Comparison of ENCODE assay signal across 8 cellular contexts in the genomic region with DNA sequence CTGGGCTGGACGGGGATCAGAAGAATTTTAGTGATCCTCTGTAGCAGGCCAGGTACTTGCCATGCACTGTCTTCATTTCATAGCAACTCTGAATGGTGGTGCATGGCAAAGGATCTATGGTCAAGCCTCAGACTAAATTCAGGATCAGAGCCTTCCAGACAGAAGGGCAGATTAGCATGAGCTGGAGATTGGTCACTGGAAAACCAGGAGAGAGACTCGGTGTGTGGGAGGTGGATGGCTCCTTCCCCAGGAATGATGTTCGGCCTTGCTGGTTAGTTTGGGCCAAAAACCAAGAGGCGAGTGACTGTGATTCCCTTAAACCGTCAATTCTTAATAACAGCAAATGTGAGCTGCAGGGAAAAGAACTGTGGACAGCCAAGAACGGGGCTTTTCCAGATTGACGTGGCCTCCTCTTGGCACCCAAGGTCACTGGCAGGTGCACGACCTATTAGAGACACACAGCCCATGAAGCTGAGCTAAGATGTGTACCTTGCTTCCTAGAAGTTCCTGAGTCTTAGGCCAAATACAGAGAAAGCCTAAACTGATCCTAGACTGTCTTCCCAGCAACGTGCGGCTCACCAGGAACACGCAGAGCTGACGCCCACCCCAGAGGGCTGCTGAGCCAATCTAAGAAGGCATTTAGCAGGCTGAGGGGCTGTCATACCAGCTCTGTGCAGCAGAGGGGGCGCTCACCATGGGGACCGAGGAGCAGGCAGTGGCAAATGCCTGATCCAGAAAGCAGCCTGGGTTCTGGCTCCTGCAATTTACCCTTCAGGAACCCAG. TPM values are rescaled to one million over a fixed set of nuclear protein-coding genes. Genes with fewer than 3 reads are reported as not detected.
DNase-seq lines count a peak whose midpoint lies in the region; ATAC-seq and TF ChIP-seq lines count a peak whose summit lies in the region.

No MANE protein-coding gene starts in this region.

- no peak overlapping the region for H3K4me3 Mint-ChIP-seq in Calu3 (ENCODE audit: low read depth, unreplicated experiment)
- H3K4me3 Mint-ChIP-seq in activated naive CD4-positive, alpha-beta T cell treated with anti-CD3 and anti-CD28 coated beads for 36 hours, result no peak overlapping the region

- peak; percentile 76 for DNase-seq in Calu3
- DNase-seq in HuH-7 (ENCODE audit: low spot score), result peak; percentile 84
- DNase-seq in SK-N-SH, result peak; percentile 86
- peak; percentile 83 for DNase-seq in activated naive CD4-positive, alpha-beta T cell treated with anti-CD3 and anti-CD28 coated beads for 36 hours
- DNase-seq in head of caudate nucleus, result peak; percentile 80 to 96 (median 89)
- DNase-seq in psoas muscle, result peak; percentile 77 to 89
- no peak for DNase-seq in vagina (ENCODE audit: extremely low spot score in 2 of 2)

- no peak overlapping the region for H2AFZ ChIP-seq in SK-N-SH (ENCODE audit: low read depth)

- H3F3A ChIP-seq in SK-N-SH (replicated peaks; ENCODE audit: insufficient read depth), result peaks cover 5% of the 10 kb centered on the region

- H3K9ac ChIP-seq in SK-N-SH, result no peak overlapping the region

- H3K79me2 ChIP-seq in SK-N-SH (ENCODE audit: insufficient read depth), result no peaks in the 10 kb centered on the region

- H3K9me3 ChIP-seq in SK-N-SH (no peaks in the 10 kb centered on the region), psoas muscle (no peaks in the 10 kb centered on the region), vagina (no peaks in the 10 kb centered on the region)

- WGBS in SK-N-SH (ENCODE audit: low lambda C conversion rate), result 42% methylated on average over 14 of the region's 14 CpGs
- WGBS in psoas muscle, 3 donors, result 34 to 55% (median 34%) methylated on average over 14 of the region's 14 CpGs

- no TSS peak for BruUV-seq in Calu3 (replicated peaks; lab: Mats Ljungman, UMichigan)

- H3K27me3 Mint-ChIP-seq in Calu3 (ENCODE audit: unreplicated experiment), result no peaks in the 10 kb centered on the region
- H3K27me3 Mint-ChIP-seq in activated naive CD4-positive, alpha-beta T cell treated with anti-CD3 and anti-CD28 coated beads for 36 hours (ENCODE audit: low read depth), result no peaks in the 10 kb centered on the region

- TF ChIP-seq POLR2A in vagina (IDR thresholded peaks at IDR 0.05), result no peak

- H3K27me3 ChIP-seq in SK-N-SH (ENCODE audit: insufficient read depth) (no peaks in the 10 kb centered on the region), psoas muscle (ENCODE audit: insufficient read depth in 3 of 3, low read length in 2 of 3) (no peaks in the 10 kb centered on the region), vagina (no peaks in the 10 kb centered on the region)

- peak; percentile 82 for TF ChIP-seq RAD21 in SK-N-SH (IDR thresholded peaks at IDR 0.05; ENCODE audit: low read length)

- H3K9me3 Mint-ChIP-seq in Calu3 (ENCODE audit: low read depth, unreplicated experiment), result no peaks in the 10 kb centered on the region
- no peaks in the 10 kb centered on the region for H3K9me3 Mint-ChIP-seq in activated naive CD4-positive, alpha-beta T cell treated with anti-CD3 and anti-CD28 coated beads for 36 hours

- TF ChIP-seq CTCF in Calu3 (IDR thresholded peaks at IDR 0.05; ENCODE audit: unreplicated experiment) (peak; percentile 84), SK-N-SH (IDR thresholded peaks at IDR 0.05) (peak; percentile 84), psoas muscle (IDR thresholded peaks at IDR 0.05) (peak; percentile 93), vagina (IDR thresholded peaks at IDR 0.05) (peak; percentile 48 to 76 (median 68))

- no peaks in the 10 kb centered on the region for H3K4me1 Mint-ChIP-seq in Calu3 (ENCODE audit: low read depth, unreplicated experiment)
- H3K4me1 Mint-ChIP-seq in activated naive CD4-positive, alpha-beta T cell treated with anti-CD3 and anti-CD28 coated beads for 36 hours (ENCODE audit: low read depth), result no peaks in the 10 kb centered on the region

- CTCF ChIA-PET in Calu3 (lab: Charles Lee) (interaction anchor here (1.0 to 1.4 kb wide), 4 partner anchors 9 to 229 kb away, joined by 3 to 7 read pairs (median 4); partner anchors contain the start of gene ALDH4A1), SK-N-SH (lab: Yijun Ruan, JAX) (interaction anchor here (0.6 to 25.9 kb wide), 53 partner anchors 10 to 924 kb away, joined by 3 to 350 read pairs (median 4); partner anchors contain the start of genes ALDH4A1, EMC1, IFFO2 and MRTO4)
- CTCF ChIA-PET in activated naive CD4-positive, alpha-beta T cell treated with anti-CD3 and anti-CD28 coated beads for 36 hours (lab: Charles Lee), result interaction anchor here (0.6 to 2.8 kb wide), 25 partner anchors 9 to 553 kb away, joined by 3 to 18 read pairs (median 4); partner anchors contain the start of gene ALDH4A1

- no peaks in the 10 kb centered on the region for H3K36me3 Mint-ChIP-seq in Calu3 (ENCODE audit: insufficient read depth, unreplicated experiment)
- H3K36me3 Mint-ChIP-seq in activated naive CD4-positive, alpha-beta T cell treated with anti-CD3 and anti-CD28 coated beads for 36 hours (ENCODE audit: low read depth), result no peaks in the 10 kb centered on the region

- POLR2A ChIA-PET in SK-N-SH (lab: Yijun Ruan, JAX), result interaction anchor here (2.4 kb wide), 1 partner anchor 19 kb away, joined by 8 read pairs; the partner anchor contains the start of gene ALDH4A1

- peaks cover 0 to 3% of the 10 kb centered on the region in 2 experiments for H3K36me3 ChIP-seq in SK-N-SH (replicated peaks in 1 of 2; ENCODE audit: control insufficient read depth in 1 of 2, insufficient read depth in 2 of 2, low read length in 1 of 2)
- H3K36me3 ChIP-seq in psoas muscle (ENCODE audit: insufficient read depth in 1 of 2, low read depth in 1 of 2), result peaks cover 0 to 43% of the 10 kb centered on the region in 2 donors
- H3K36me3 ChIP-seq in vagina, result peaks cover 0 to 4% of the 10 kb centered on the region in 2 donors

- no peak for TF ChIP-seq EP300 in SK-N-SH (IDR thresholded peaks at IDR 0.05; ENCODE audit: borderline replicate concordance in 1 of 2, low read depth in 1 of 2, low read length in 1 of 2)

- H3K4me3 ChIP-seq in SK-N-SH (ENCODE audit: low read depth in 2 of 2, low read length in 1 of 2) (no peak overlapping the region; a peak in 1 of 4 replicates), psoas muscle (no peak overlapping the region), vagina (no peak overlapping the region)

- H3K4me1 ChIP-seq in SK-N-SH (ENCODE audit: control insufficient read depth in 1 of 2, insufficient read depth in 2 of 2, low read depth in 1 of 2, low read length in 1 of 2) (peaks cover 4 to 8% of the 10 kb centered on the region in 2 experiments; a peak in 2 of 4 replicates), psoas muscle (peaks cover 33% of the 10 kb centered on the region), vagina (peaks cover 27% of the 10 kb centered on the region)

- no peak overlapping the region for H3K4me2 ChIP-seq in SK-N-SH

- ATAC-seq in psoas muscle (peak; percentile 58 to 81 (median 70)), HG02571 (IDR thresholded peaks at IDR 0.05; ENCODE audit: unreplicated experiment) (no peak)

- no peaks in the 10 kb centered on the region for H3K9me2 ChIP-seq in SK-N-SH

- H3K27ac Mint-ChIP-seq in Calu3 (ENCODE audit: unreplicated experiment), result no peak overlapping the region
- H3K27ac Mint-ChIP-seq in activated naive CD4-positive, alpha-beta T cell treated with anti-CD3 and anti-CD28 coated beads for 36 hours, result peak overlapping the region; percentile 18

- H3K27ac ChIP-seq in SK-N-SH (ENCODE audit: low read depth in 2 of 2, low read length in 1 of 2), result no peak overlapping the region
- H3K27ac ChIP-seq in psoas muscle, result no peak overlapping the region
- H3K27ac ChIP-seq in vagina, result no peak overlapping the region

- no peaks in the 10 kb centered on the region for H4K20me1 ChIP-seq in SK-N-SH (ENCODE audit: insufficient read depth)

- intact Hi-C loops in Calu3 (cut with micrococcal nuclease; ENCODE audit: unreplicated experiment), result no loop called here
- intact Hi-C loops in activated naive CD4-positive, alpha-beta T cell treated with anti-CD3 and anti-CD28 coated beads for 36 hours (cut with micrococcal nuclease), result loop anchor here (1.0 to 2.0 kb wide), 3 partner anchors 29 to 357 kb away; no protein-coding TSS in a partner anchor
- intact Hi-C loops in head of caudate nucleus (cut with DNase I), result no loop called here
- intact Hi-C loops in psoas muscle (cut with DNase I), result no loop called here
- intact Hi-C loops in vagina (cut with DNase I), result loop anchor here (10.0 kb wide), 1 partner anchor 361 kb away; no protein-coding TSS in a partner anchor

TF ChIP-seq in SK-N-SH, 30 proteins besides CTCF, POLR2A, EP300 and RAD21:
- TF ChIP-seq GATA2 (CRISPR knock-in tag; IDR thresholded peaks at IDR 0.05) (no peak), CHD2 (IDR thresholded peaks at IDR 0.05; ENCODE audit: low read length, partially characterized antibody) (no peak), RFX5 (IDR thresholded peaks at IDR 0.05; ENCODE audit: low read length) (no peak), SMC3 (IDR thresholded peaks at IDR 0.05; ENCODE audit: low read depth, low read length) (peak; percentile 74), NFIC (IDR thresholded peaks at IDR 0.05; ENCODE audit: borderline replicate concordance) (no peak), MEF2A (IDR thresholded peaks at IDR 0.05; ENCODE audit: borderline replicate concordance, low read depth) (no peak)
- TF ChIP-seq, protein P1, sequence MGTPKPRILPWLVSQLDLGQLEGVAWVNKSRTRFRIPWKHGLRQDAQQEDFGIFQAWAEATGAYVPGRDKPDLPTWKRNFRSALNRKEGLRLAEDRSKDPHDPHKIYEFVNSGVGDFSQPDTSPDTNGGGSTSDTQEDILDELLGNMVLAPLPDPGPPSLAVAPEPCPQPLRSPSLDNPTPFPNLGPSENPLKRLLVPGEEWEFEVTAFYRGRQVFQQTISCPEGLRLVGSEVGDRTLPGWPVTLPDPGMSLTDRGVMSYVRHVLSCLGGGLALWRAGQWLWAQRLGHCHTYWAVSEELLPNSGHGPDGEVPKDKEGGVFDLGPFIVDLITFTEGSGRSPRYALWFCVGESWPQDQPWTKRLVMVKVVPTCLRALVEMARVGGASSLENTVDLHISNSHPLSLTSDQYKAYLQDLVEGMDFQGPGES (IDR thresholded peaks at IDR 0.05; ENCODE audit: low read depth, low read length), result no peak

RNA-seq across cellular contexts. Expression of gene ALDH4A1, which starts 18.5 kb away (rescaled TPM):
- total RNA-seq in Calu3 (2022) (10.1 and 10.7 TPM in 2 replicates), psoas muscle (10 to 100 TPM; 31.9 to 81.1 (median 47.0) TPM), vagina (39.5 TPM)
- polyA plus RNA-seq in SK-N-SH (2012; rRNA removed) (18.5 and 26.2 TPM in 2 replicates), psoas muscle (10 to 100 TPM; 19.5 to 28.6 (median 22.7) TPM)
- 11.9 and 17.9 TPM in 2 replicates for polyA plus RNA-seq in SK-N-SH (2012; cell fraction: cytosol; rRNA removed)
- polyA plus RNA-seq in SK-N-SH (2012; cell fraction: nucleus; rRNA removed), result 38.5 and 69.7 TPM in 2 replicates
- 10 to 100 TPM; 11.6 to 12.5 TPM for total RNA-seq in activated naive CD4-positive, alpha-beta T cell treated with anti-CD3 and anti-CD28 coated beads for 36 hours

RNA-seq across cellular contexts. Expression of gene TAS1R2, which starts 24.4 kb away (rescaled TPM):
- not detected in 2 replicates for total RNA-seq in Calu3 (2022)
- not detected in 2 replicates for polyA plus RNA-seq in SK-N-SH (2012; rRNA removed)
- polyA plus RNA-seq in SK-N-SH (2012; cell fraction: cytosol; rRNA removed), result not detected in 2 replicates
- not detected in 2 replicates for polyA plus RNA-seq in SK-N-SH (2012; cell fraction: nucleus; rRNA removed)
- total RNA-seq in activated naive CD4-positive, alpha-beta T cell treated with anti-CD3 and anti-CD28 coated beads for 36 hours, result not detected
- total RNA-seq in psoas muscle, result not detected
- polyA plus RNA-seq in psoas muscle, result not detected
- total RNA-seq in vagina, result 0.98 TPM

Comparison
In these comparisons a context has a peak if more than half of its experiments do, and no peak if none do; other contexts are left out.
1. DNase-seq: peak in Calu3 (single experiment), HuH-7 (single experiment), SK-N-SH (single experiment), activated naive CD4-positive, alpha-beta T cell treated with anti-CD3 and anti-CD28 coated beads for 36 hours (single experiment), head of caudate nucleus (42 of 42) and psoas muscle (2 of 2); none in vagina (0 of 2).
2. intact Hi-C loops: an anchor here in activated naive CD4-positive, alpha-beta T cell treated with anti-CD3 and anti-CD28 coated beads for 36 hours (1.0 to 2.0 kb wide) and vagina (10.0 kb wide); none called in Calu3, head of caudate nucleus and psoas muscle.
3. Peak in every context shown above with its lines, with median percentiles within 50 percentile points of each other: CTCF ChIP-seq.